13 cellular contexts compared by ENCODE assay signal in genomic region chr17:49249292-49249794, GRCh38. TPM values are rescaled to one million over a fixed set of nuclear protein-coding genes. Genes with fewer than 3 reads are reported as not detected.
DNase-seq lines count a peak whose midpoint lies in the region; ATAC-seq and TF ChIP-seq lines count a peak whose summit lies in the region.
"Had no signal": no experiment of that assay in that cellular context is flagged by ENCODE, and none has a peak within 500 bp of the region (broad histone marks: within the 10 kb centered on the region; RNA-seq: fewer than 3 reads in every experiment).

No MANE protein-coding gene starts in this region.

- 2 to 15% (median 5%) methylated on average over 9 to 10 of the region's 10 CpGs for WGBS in heart left ventricle, 4 donors

- peak overlapping the region in 5 of 12 donors; percentile 1 to 61 (median 30) for H3K27ac ChIP-seq in heart left ventricle
- H3K27ac ChIP-seq: body of pancreas, ovary, tibial nerve had no signal

- H3K27ac Mint-ChIP-seq in stimulated activated memory B cell treated with anti-CD40 and anti-IgM and Interleukin-4, amounts not matched to agents 10 μg/mL and 1 μg/mL and 100 μg/mL, for 72 hours: no peak overlapping the region

- no peak for TF ChIP-seq CTCF in heart left ventricle (IDR thresholded peaks at IDR 0.05)

- TF ChIP-seq POLR2A in heart left ventricle (IDR thresholded peaks at IDR 0.05): no peak

- no peaks in the 10 kb centered on the region for H3K36me3 ChIP-seq in heart left ventricle
- H3K36me3 ChIP-seq: ovary, tibial nerve had no signal

- peaks cover 4% of the 10 kb centered on the region for H3K36me3 Mint-ChIP-seq in stimulated activated memory B cell treated with anti-CD40 and anti-IgM and Interleukin-4, amounts not matched to agents 10 μg/mL and 1 μg/mL and 100 μg/mL, for 72 hours

- intact Hi-C loops in heart left ventricle (cut with DNase I): no loop called here

- peaks cover 0 to 12% (median 7%) of the 10 kb centered on the region in 12 donors for H3K4me1 ChIP-seq in heart left ventricle
- H3K4me1 ChIP-seq: body of pancreas had no signal

- no peak overlapping the region for H3K4me3 Mint-ChIP-seq in stimulated activated memory B cell treated with anti-CD40 and anti-IgM and Interleukin-4, amounts not matched to agents 10 μg/mL and 1 μg/mL and 100 μg/mL, for 72 hours

- H3K4me3 ChIP-seq in heart left ventricle: no peak overlapping the region
- H3K4me3 ChIP-seq: body of pancreas, ovary, tibial nerve had no signal

- ATAC-seq in heart left ventricle: peak; percentile 80 to 96 (median 91)
- ATAC-seq in stimulated activated memory B cell treated with anti-CD40 and anti-IgM and Interleukin-4, amounts not matched to agents 10 μg/mL and 1 μg/mL and 100 μg/mL, for 72 hours: peak; percentile 31
- no peak for ATAC-seq in HG02759 (IDR thresholded peaks at IDR 0.05; ENCODE audit: unreplicated experiment)
- ATAC-seq in GM21529 (IDR thresholded peaks at IDR 0.05; ENCODE audit: unreplicated experiment): no peak
- ATAC-seq: body of pancreas had no signal

- no peaks in the 10 kb centered on the region for H3K9me3 Mint-ChIP-seq in stimulated activated memory B cell treated with anti-CD40 and anti-IgM and Interleukin-4, amounts not matched to agents 10 μg/mL and 1 μg/mL and 100 μg/mL, for 72 hours

- H3K9me3 ChIP-seq in heart left ventricle: no peaks in the 10 kb centered on the region
- H3K9me3 ChIP-seq: body of pancreas, ovary, tibial nerve had no signal

- H3K27me3 Mint-ChIP-seq in stimulated activated memory B cell treated with anti-CD40 and anti-IgM and Interleukin-4, amounts not matched to agents 10 μg/mL and 1 μg/mL and 100 μg/mL, for 72 hours: peaks cover 69% of the 10 kb centered on the region

- peaks cover 8% of the 10 kb centered on the region for H3K4me1 Mint-ChIP-seq in stimulated activated memory B cell treated with anti-CD40 and anti-IgM and Interleukin-4, amounts not matched to agents 10 μg/mL and 1 μg/mL and 100 μg/mL, for 72 hours

- DNase-seq in HT1080 (ENCODE audit: low read depth): peak; percentile 14
- DNase-seq in SW480 (ENCODE audit: low spot score): peak; percentile 73
- peak; percentile 68 to 82 (median 77) for DNase-seq in heart left ventricle
- DNase-seq in SHP77 (lab: John Stamatoyannopoulos, UW): no peak
- DNase-seq: EL, islet precursor cell, ovary had no signal

- no peaks in the 10 kb centered on the region for H3K27me3 ChIP-seq in heart left ventricle
- H3K27me3 ChIP-seq: body of pancreas, ovary had no signal

RNA-seq across cellular contexts. Expression of gene PHOSPHO1, which starts 18.8 kb away (rescaled TPM):
- 0.47 TPM in 1 of 2 replicates, not detected in the other for total RNA-seq in HT1080 (2014; rRNA removed; shearing (Covaris generic))
- polyA plus RNA-seq in HT1080 (2015; cell fraction: cytosol; rRNA removed): 0.16 and 0.34 TPM in 2 replicates
- 0.31 and 1.1 TPM in 2 replicates for polyA plus RNA-seq in HT1080 (2015; cell fraction: nucleus; rRNA removed)
- 1 to 10 TPM in 2 of 9 donors, under 1 TPM in 7; 0.35 to 1.0 (median 0.66) TPM for total RNA-seq in heart left ventricle
- 1 to 10 TPM in 1 of 2 donors, under 1 TPM in 1; 0.47 to 1.3 TPM for polyA plus RNA-seq in heart left ventricle
- total RNA-seq: epithelial cell of proximal tubule had no signal

RNA-seq across cellular contexts. Expression of gene ABI3, which starts 38.8 kb away (rescaled TPM):
- total RNA-seq in HT1080 (2014; rRNA removed; shearing (Covaris generic)): 10.3 and 13.7 TPM in 2 replicates
- polyA plus RNA-seq in HT1080 (2015; cell fraction: cytosol; rRNA removed): 0.85 and 0.91 TPM in 2 replicates
- 0.06 and 0.57 TPM in 2 replicates for polyA plus RNA-seq in HT1080 (2015; cell fraction: nucleus; rRNA removed)
- total RNA-seq in heart left ventricle: 10 to 100 TPM in 4 of 9 donors, 1 to 10 TPM in 5; 3.3 to 16.1 (median 6.4) TPM
- 1 to 10 TPM; 3.5 to 7.7 TPM for polyA plus RNA-seq in heart left ventricle

RNA-seq across cellular contexts. Expression of gene GNGT2, which starts 39.0 kb away (rescaled TPM):
- total RNA-seq in HT1080 (2014; rRNA removed; shearing (Covaris generic)): 10.9 and 17.1 TPM in 2 replicates
- polyA plus RNA-seq in HT1080 (2015; cell fraction: cytosol; rRNA removed): 2.7 and 3.7 TPM in 2 replicates
- 3.1 and 3.2 TPM in 2 replicates for polyA plus RNA-seq in HT1080 (2015; cell fraction: nucleus; rRNA removed)
- 1 to 10 TPM in 8 of 9 donors, under 1 TPM in 1; 0.76 to 4.9 (median 1.2) TPM for total RNA-seq in heart left ventricle
- 1 to 10 TPM; 1.8 to 2.6 TPM for polyA plus RNA-seq in heart left ventricle

Comparison
In these comparisons a context has a peak if more than half of its experiments do, and no peak if none do; other contexts are left out.
1. DNase-seq: peak in HT1080 (single experiment), SW480 (single experiment) and heart left ventricle (5 of 5); none in SHP77 (0 of 2).
2. ATAC-seq: peak in heart left ventricle (4 of 4) and stimulated activated memory B cell treated with anti-CD40 and anti-IgM and Interleukin-4, amounts not matched to agents 10 μg/mL and 1 μg/mL and 100 μg/mL, for 72 hours (single experiment); none in HG02759 (single experiment) and GM21529 (single experiment).